ENCODE assay signal across 8 cellular contexts in genomic region chr2:111897924-111898702, GRCh38. TPM values are rescaled to one million over a fixed set of nuclear protein-coding genes. Genes with fewer than 3 reads are reported as not detected.
DNase-seq lines count a peak whose midpoint lies in the region; ATAC-seq, FAIRE-seq and TF ChIP-seq lines count a peak whose summit lies in the region.

Gene MERTK (plus strand): TSS chr2:111898607. CDS start chr2:111898736, 129 bp downstream.

- peaks cover 17% of the 10 kb centered on the region for H3K4me1 Mint-ChIP-seq in neural progenitor cell

- peak within 1 kb of the TSS; percentile 91 for H3K4me3 Mint-ChIP-seq in neural progenitor cell

- H3K27ac ChIP-seq in A673 (ENCODE audit: low read depth, low read length, poor library complexity, severe bottlenecking) (peak within 1 kb of the TSS; percentile 73), HUES64 (ENCODE audit: low read depth, low read length) (peak within 1 kb of the TSS; percentile 56; the same call in 1 of the 2 replicates), neural progenitor cell (no peak within 1 kb of the TSS), transverse colon (peak within 1 kb of the TSS; percentile 72 to 92 (median 84))

- CTCF ChIA-PET in A673 (lab: Charles Lee): no interaction called here

- no peaks in the 10 kb centered on the region for H3K36me3 Mint-ChIP-seq in neural progenitor cell

- TF ChIP-seq POLR2A in transverse colon (IDR thresholded peaks at IDR 0.05): peak; percentile 68

- no peaks in the 10 kb centered on the region for H3K36me3 ChIP-seq in A673 (ENCODE audit: insufficient read depth, low read length, poor library complexity, severe bottlenecking)
- no peaks in the 10 kb centered on the region for H3K36me3 ChIP-seq in HUES64 (ENCODE audit: insufficient read depth, low read length)
- no peaks in the 10 kb centered on the region for H3K36me3 ChIP-seq in neural progenitor cell
- H3K36me3 ChIP-seq in transverse colon: no peaks in the 10 kb centered on the region

- peak within 1 kb of the TSS; percentile 73 for H3K9ac ChIP-seq in HUES64 (ENCODE audit: low read depth, low read length)
- H3K9ac ChIP-seq in neural progenitor cell: no peak within 1 kb of the TSS

- H3K9me3 ChIP-seq in A673 (ENCODE audit: low read depth, low read length, poor library complexity, severe bottlenecking): no peaks in the 10 kb centered on the region
- no peaks in the 10 kb centered on the region for H3K9me3 ChIP-seq in HUES64 (ENCODE audit: insufficient read depth, low read depth, low read length)
- no peaks in the 10 kb centered on the region for H3K9me3 ChIP-seq in neural progenitor cell (ENCODE audit: low read depth)
- no peaks in the 10 kb centered on the region for H3K9me3 ChIP-seq in transverse colon

- H3K4me1 ChIP-seq in A673 (ENCODE audit: insufficient read depth, low read length, poor library complexity, severe bottlenecking) (peaks cover 35% of the 10 kb centered on the region), HUES64 (ENCODE audit: insufficient read depth, low read length) (peaks cover 8% of the 10 kb centered on the region), neural progenitor cell (peaks cover 4% of the 10 kb centered on the region), transverse colon (peaks cover 0 to 30% (median 16%) of the 10 kb centered on the region in 4 donors)

- no peak for FAIRE-seq in frontal cortex (lab: Jason Lieb, UNC)

- intact Hi-C loops in A673 (cut with micrococcal nuclease; ENCODE audit: unreplicated experiment) (loop anchor here (2.0 kb wide), 1 partner anchor 151 kb away; no protein-coding TSS in a partner anchor), transverse colon (cut with DNase I; ENCODE audit: low total_unique reads) (loop anchor here (5.0 kb wide), 1 partner anchor 149 kb away; no protein-coding TSS in a partner anchor)

- no peaks in the 10 kb centered on the region for H3K9me3 Mint-ChIP-seq in neural progenitor cell

- peak within 1 kb of the TSS; percentile 25 for H3K27ac Mint-ChIP-seq in neural progenitor cell

- H4K20me1 ChIP-seq in neural progenitor cell (ENCODE audit: low read depth): peaks cover 10% of the 10 kb centered on the region

- H3K27me3 Mint-ChIP-seq in neural progenitor cell (ENCODE audit: insufficient read depth, low read depth): peaks cover 5% of the 10 kb centered on the region

- H2AFZ ChIP-seq in neural progenitor cell (replicated peaks): peak within 1 kb of the TSS; percentile 93

- ATAC-seq in GM18511 (IDR thresholded peaks at IDR 0.05; ENCODE audit: unreplicated experiment): peak; percentile 77

- no TSS peak for BruUV-seq in A673 (replicated peaks; lab: Mats Ljungman, UMichigan)

- DNase-seq in A673 (ENCODE audit: low spot score) (peak; percentile 88), RPMI8226 (peak; percentile 89), frontal cortex (ENCODE audit: low spot score in 2 of 2) (peak; percentile 86 to 95), neural progenitor cell (ENCODE audit: low spot score) (peak; percentile 97), transverse colon (peak; percentile 86)
- peak; percentile 31 for DNase-seq in activated gamma-delta T cell treated with anti-CD3 and anti-CD28 coated beads, Interleukin-2, amount 50 U/mL, for 16 hours (ENCODE audit: low read depth)

- no peaks in the 10 kb centered on the region for H3K79me2 ChIP-seq in neural progenitor cell (ENCODE audit: low read depth)

- TF ChIP-seq EP300 in transverse colon (IDR thresholded peaks at IDR 0.05; ENCODE audit: low read depth): no peak

- H3K4me2 ChIP-seq in neural progenitor cell: peak within 1 kb of the TSS; percentile 89

- POLR2A ChIA-PET in A673 (lab: Charles Lee; ENCODE audit: low non-redundant PET): interaction anchor here (0.6 kb wide), 1 partner anchor 15 kb away, joined by 6 read pairs; no protein-coding TSS in a partner anchor

- WGBS in HUES64: under 1% methylated on average over 68 of the region's 71 CpGs
- 0 to 1% methylated on average over 5 to 31 of the region's 71 CpGs for WGBS in transverse colon (ENCODE audit: low coverage in 1 of 2), 2 donors

- H3F3A ChIP-seq in neural progenitor cell (ENCODE audit: low read depth): peaks cover 25% of the 10 kb centered on the region

- H3K4me3 ChIP-seq in A673 (ENCODE audit: low read depth, low read length, poor library complexity, severe bottlenecking) (peak within 1 kb of the TSS; percentile 99), HUES64 (ENCODE audit: low read length) (peak within 1 kb of the TSS; percentile 90), neural progenitor cell (peak within 1 kb of the TSS; percentile 76), transverse colon (peak within 1 kb of the TSS; percentile 57 to 82 (median 64))

- in situ Hi-C loops in transverse colon (cut with MboI; ENCODE audit: low pct_ligation_motif_present in 1 of 4, low pct_unique_long_range_greater_than_20kb in 1 of 4, low sequenced_read_pairs in 3 of 4): loop anchor here in 1 of 4 donors (10.0 kb wide), 1 partner anchor 157 kb away; the partner anchor contains the start of gene TMEM87B

- H3K27me3 ChIP-seq in A673 (replicated peaks; ENCODE audit: insufficient read depth, low read depth, low read length, poor library complexity) (no peaks in the 10 kb centered on the region), HUES64 (ENCODE audit: insufficient read depth, low read length) (peaks cover 35% of the 10 kb centered on the region), neural progenitor cell (peaks cover 46% of the 10 kb centered on the region), transverse colon (peaks cover 12% of the 10 kb centered on the region)

- TF ChIP-seq CTCF in A673 (conservative IDR thresholded peaks at IDR 0.05; ENCODE audit: low read depth, low read length): peak; percentile 59
- TF ChIP-seq CTCF in neural progenitor cell (IDR thresholded peaks at IDR 0.05): peak; percentile 38
- TF ChIP-seq CTCF in transverse colon (IDR thresholded peaks at IDR 0.05): peak; percentile 50 to 70 (median 63)

RNA-seq across cellular contexts. Expression of gene MERTK, which starts in this region (rescaled TPM):
- total RNA-seq in A673 (2021): 18.4 and 20.1 TPM in 2 replicates
- polyA plus RNA-seq in HUES64 (2013, experiment 1 of 2): 4.1 TPM
- 5.3 TPM for polyA plus RNA-seq in HUES64 (2013, experiment 2 of 2)
- 2.4 TPM for total RNA-seq in frontal cortex
- total RNA-seq in neural progenitor cell (ENCODE audit: low replicate concordance): 4.6 and 6.1 TPM in 2 replicates
- total RNA-seq in transverse colon: 10 to 100 TPM; 10.8 to 28.6 (median 11.6) TPM

Comparison
In these comparisons a context has a peak if more than half of its experiments do, and no peak if none do; other contexts are left out.
1. DNase-seq: peak in every context shown above with its lines; median percentile 97 in neural progenitor cell; 90 in frontal cortex; 89 in RPMI8226; 88 in A673; 86 in transverse colon; 31 in activated gamma-delta T cell treated with anti-CD3 and anti-CD28 coated beads, Interleukin-2, amount 50 U/mL, for 16 hours.